Comparison of ENCODE assay signal across 1 cellular context in genomic region chr11:26227311-26227710, GRCh38.
TF ChIP-seq lines count a peak whose summit lies in the region.

No MANE protein-coding gene starts in this region.

TF ChIP-seq in GM23338, 12 proteins besides CTCF, POLR2A, EP300 and RAD21 (continued from another document):
- TF ChIP-seq REST (IDR thresholded peaks at IDR 0.05; ENCODE audit: unreplicated experiment): no peak
